In the genomic region with DNA sequence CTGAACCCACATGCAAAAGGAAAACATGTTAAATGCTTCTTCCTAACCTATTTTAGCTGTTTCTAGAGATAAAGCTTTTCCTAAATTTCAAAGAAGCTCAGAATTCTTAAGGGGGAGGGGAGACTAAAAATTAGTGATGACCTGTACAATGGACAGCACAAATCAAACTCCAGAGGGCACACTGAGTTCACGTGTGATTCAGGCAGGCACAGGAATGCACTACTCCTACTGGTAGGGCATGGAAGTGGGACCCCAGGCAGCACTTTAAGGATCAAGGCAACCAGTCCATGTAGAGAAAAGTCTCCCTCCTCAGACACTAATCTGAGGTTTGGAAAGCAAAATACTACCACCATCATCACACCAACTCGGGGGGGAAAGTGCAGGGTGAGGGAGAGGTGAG, we compare ENCODE assay signal across 10 cellular contexts. TPM values are rescaled to one million over a fixed set of nuclear protein-coding genes. Genes with fewer than 3 reads are reported as not detected.
DNase-seq lines count a peak whose midpoint lies in the region; ATAC-seq and TF ChIP-seq lines count a peak whose summit lies in the region.
"Had no signal": no experiment of that assay in that cellular context is flagged by ENCODE, and none has a peak within 500 bp of the region (broad histone marks: within the 10 kb centered on the region; RNA-seq: fewer than 3 reads in every experiment).

No MANE protein-coding gene starts in this region.

- H3K27me3 ChIP-seq in WERI-Rb-1 (ENCODE audit: insufficient read depth, low read depth, severe bottlenecking) (no peaks in the 10 kb centered on the region), gastroesophageal sphincter (no peaks in the 10 kb centered on the region)

- WGBS in gastroesophageal sphincter (ENCODE audit: low coverage in 1 of 2), 2 donors, result 43 to 67% methylated on average over 2 of the region's 2 CpGs

- H3K9me3 ChIP-seq in WERI-Rb-1 (ENCODE audit: severe bottlenecking) (no peaks in the 10 kb centered on the region), gastroesophageal sphincter (no peaks in the 10 kb centered on the region)

- H3K4me1 ChIP-seq in gastroesophageal sphincter, result no peaks in the 10 kb centered on the region

- H3K27ac ChIP-seq in WERI-Rb-1 (no peak overlapping the region), gastroesophageal sphincter (no peak overlapping the region)

- H3K4me3 ChIP-seq in WERI-Rb-1 (ENCODE audit: low read depth, low read length) (no peak overlapping the region), gastroesophageal sphincter (no peak overlapping the region)

- TF ChIP-seq EP300 in gastroesophageal sphincter (IDR thresholded peaks at IDR 0.05), result no peak

- no peak for TF ChIP-seq POLR2A in gastroesophageal sphincter (IDR thresholded peaks at IDR 0.05)

- H3K36me3 ChIP-seq in WERI-Rb-1 (no peaks in the 10 kb centered on the region), gastroesophageal sphincter (no peaks in the 10 kb centered on the region)

- peak; percentile 68 for TF ChIP-seq CTCF in WERI-Rb-1 (IDR thresholded peaks at IDR 0.05; ENCODE audit: low read depth, low read length)
- peak in 1 of 4 experiments; percentile 12 for TF ChIP-seq CTCF in gastroesophageal sphincter (IDR thresholded peaks at IDR 0.05)

- DNase-seq in COR-L47 (lab: John Stamatoyannopoulos, UW) (peak; percentile 50), HuH-7 (ENCODE audit: low spot score) (peak; percentile 59), WERI-Rb-1 (peak; percentile 52), left lobe of liver (ENCODE audit: low spot score) (no peak), cerebellar nuclear complex (lab: John Stamatoyannopoulos, UW) (no peak)
- DNase-seq: naive thymus-derived CD4-positive, alpha-beta T cell; NCI-H2029 had no signal

- ATAC-seq in left lobe of liver, result peak; percentile 55
- ATAC-seq in HG02870 (IDR thresholded peaks at IDR 0.05; ENCODE audit: unreplicated experiment), result no peak
- ATAC-seq in HG03442 (IDR thresholded peaks at IDR 0.05; ENCODE audit: unreplicated experiment), result no peak
- no peak for ATAC-seq in gastroesophageal sphincter
- ATAC-seq: naive thymus-derived CD4-positive, alpha-beta T cell had no signal

RNA-seq across cellular contexts. Expression of a gene that starts 31.3 kb away (rescaled TPM):
- total RNA-seq in left lobe of liver (not detected), gastroesophageal sphincter (10 to 100 TPM in 1 of 4 donors, 1 to 10 TPM in 1, under 1 TPM in 1, not detected in 1; 0.50 to 20.3 (median 2.6) TPM)
- total RNA-seq: naive thymus-derived CD4-positive, alpha-beta T cell had no signal

RNA-seq across cellular contexts. Expression of a gene that starts 46.9 kb away (rescaled TPM):
- total RNA-seq in left lobe of liver, result 0.10 TPM
- total RNA-seq in gastroesophageal sphincter, result not detected
- total RNA-seq: naive thymus-derived CD4-positive, alpha-beta T cell had no signal

Comparison
In these comparisons a context has a peak if more than half of its experiments do, and no peak if none do; other contexts are left out.
1. DNase-seq: peak in COR-L47 (single experiment), HuH-7 (single experiment) and WERI-Rb-1 (single experiment); none in left lobe of liver (single experiment) and cerebellar nuclear complex (0 of 2).